In the genomic region with DNA sequence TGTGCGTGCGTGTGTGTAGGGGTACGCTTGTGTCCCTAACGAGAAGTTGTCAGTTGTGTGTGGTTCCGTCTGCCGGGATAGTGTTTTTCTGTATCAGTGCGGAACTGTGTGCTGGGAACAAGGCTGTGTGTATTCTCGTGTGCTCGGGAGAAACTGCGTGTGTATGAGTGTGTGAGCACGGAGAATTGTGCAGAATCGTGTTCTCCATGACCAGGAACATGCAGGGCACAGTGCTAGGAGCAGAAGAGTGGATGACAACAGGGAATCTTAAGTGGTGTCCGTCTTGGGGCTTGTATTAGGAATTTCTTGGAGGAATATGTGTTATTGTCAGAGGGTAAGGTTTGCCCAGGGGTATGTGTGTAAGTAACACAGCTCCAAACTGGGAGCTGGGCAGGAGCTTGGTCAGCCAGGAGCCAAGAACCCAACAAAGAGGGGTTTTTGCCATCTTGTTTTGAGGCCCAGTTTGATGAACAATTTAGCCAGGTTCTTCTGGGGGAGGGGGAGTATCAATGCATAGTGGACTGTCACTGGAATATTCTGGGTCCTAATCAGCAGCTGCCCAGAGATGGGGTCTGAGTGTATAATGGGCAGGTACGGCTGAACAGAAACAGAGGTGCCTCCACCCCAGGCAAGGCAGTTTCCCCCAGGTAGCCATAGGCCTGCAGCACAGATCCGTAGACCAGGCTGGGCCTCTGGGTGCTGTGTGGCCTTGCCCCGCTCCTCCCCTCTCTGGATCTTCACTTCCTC, we compare ENCODE assay signal across 1 cellular context.
A peak's percentile ranks its signal among the peaks of the same experiment; 100 is the strongest.
TF ChIP-seq lines count a peak whose summit lies in the region.

No MANE protein-coding gene starts in this region.

TF ChIP-seq in GM12878, 131 proteins besides CTCF, POLR2A, EP300 and RAD21:
- TF ChIP-seq DPF2 (IDR thresholded peaks at IDR 0.05) (no peak), EZH2 (IDR thresholded peaks at IDR 0.05; ENCODE audit: borderline replicate concordance, control insufficient read depth, low read depth, low read length) (0 out of 2 replicates have a peak, but pooled peaks have one; percentile 13)
